8 cellular contexts compared by ENCODE assay signal in the genomic region with DNA sequence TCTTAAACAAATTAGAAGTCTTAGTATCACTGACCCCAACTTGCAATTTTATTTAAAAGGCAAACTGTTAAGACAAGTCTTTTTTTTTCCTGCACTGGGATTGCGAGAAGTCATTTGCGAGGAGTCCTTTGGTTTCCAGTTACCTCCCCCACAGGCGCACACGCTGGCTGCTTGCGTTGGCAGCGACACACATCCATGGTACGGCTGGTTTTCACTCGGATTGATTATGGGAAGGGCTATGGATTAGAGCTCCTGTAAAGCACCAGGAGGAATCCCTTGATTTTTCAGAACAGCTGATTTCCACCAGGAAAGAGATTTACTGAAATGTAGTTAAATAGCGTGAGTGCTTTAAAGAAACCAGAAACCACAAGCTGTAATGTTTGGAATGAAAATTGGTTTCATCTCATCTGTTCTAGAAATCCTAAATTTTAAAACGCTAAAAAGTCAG. TPM values are rescaled to one million over a fixed set of nuclear protein-coding genes. Genes with fewer than 3 reads are reported as not detected.
DNase-seq lines count a peak whose midpoint lies in the region; ATAC-seq and TF ChIP-seq lines count a peak whose summit lies in the region.

No MANE protein-coding gene starts in this region.

- H3K27ac ChIP-seq in coronary artery (no peak overlapping the region), left lung (peak overlapping the region; percentile 51 to 64), thyroid gland (peak overlapping the region in 1 of 3 donors; percentile 41)

- peak overlapping the region; percentile 79 for H3K4me3 ChIP-seq in coronary artery
- peak overlapping the region; percentile 41 to 50 for H3K4me3 ChIP-seq in left lung
- peak overlapping the region in 2 of 3 donors; percentile 38 to 61 for H3K4me3 ChIP-seq in thyroid gland (replicated peaks in 1 of 3)

- DNase-seq in NCI-H69 (lab: John Stamatoyannopoulos, UW): peak; percentile 35
- no peak for DNase-seq in coronary artery (ENCODE audit: low spot score)
- DNase-seq in left lung: peak; percentile 43 to 82
- peak; percentile 22 to 35 for DNase-seq in thyroid gland
- DNase-seq in DMS79 treated with DMSO at 0.1 percent for 48 hours (lab: John Stamatoyannopoulos, UW): no peak
- no peak for DNase-seq in SHP77 treated with DMSO at 0.1 percent for 48 hours (lab: John Stamatoyannopoulos, UW)

- ATAC-seq in GM18909 (IDR thresholded peaks at IDR 0.05; ENCODE audit: poor library complexity, unreplicated experiment) (peak; percentile 22), left lung (peak; percentile 60), HG02798 (IDR thresholded peaks at IDR 0.05; ENCODE audit: poor library complexity, unreplicated experiment) (no peak)

- H3K36me3 ChIP-seq in left lung: no peaks in the 10 kb centered on the region
- no peaks in the 10 kb centered on the region for H3K36me3 ChIP-seq in thyroid gland

- H3K27me3 ChIP-seq in left lung: peaks cover 14 to 41% of the 10 kb centered on the region in 2 donors
- H3K27me3 ChIP-seq in thyroid gland: no peaks in the 10 kb centered on the region

- intact Hi-C loops in left lung (cut with DNase I) (no loop called here), thyroid gland (cut with DNase I) (no loop called here)

- no peak for TF ChIP-seq CTCF in coronary artery (IDR thresholded peaks at IDR 0.05)
- no peak for TF ChIP-seq CTCF in left lung (IDR thresholded peaks at IDR 0.05)
- no peak for TF ChIP-seq CTCF in thyroid gland (IDR thresholded peaks at IDR 0.05)

- H3K4me1 ChIP-seq in left lung (peaks cover 0 to 27% of the 10 kb centered on the region in 2 donors), thyroid gland (peaks cover 5 to 8% of the 10 kb centered on the region in 2 donors)

- no peak for TF ChIP-seq POLR2A in thyroid gland (IDR thresholded peaks at IDR 0.05)

- 2% methylated on average over 10 of the region's 10 CpGs for WGBS in thyroid gland, 2 donors

- no peaks in the 10 kb centered on the region for H3K9me3 ChIP-seq in left lung
- no peaks in the 10 kb centered on the region for H3K9me3 ChIP-seq in thyroid gland

RNA-seq across cellular contexts. Expression of gene SLC1A3, which starts 0.7 kb away (rescaled TPM):
- total RNA-seq in left lung (10 to 100 TPM; 27.5 to 31.7 TPM), thyroid gland (10 to 100 TPM in 3 of 4 donors, 1 to 10 TPM in 1; 9.3 to 17.0 (median 15.4) TPM)

Comparison
In these comparisons a context has a peak if more than half of its experiments do, and no peak if none do; other contexts are left out.
1. DNase-seq: peak in NCI-H69 (single experiment), left lung (2 of 2) and thyroid gland (2 of 2); none in coronary artery (single experiment), DMS79 treated with DMSO at 0.1 percent for 48 hours (single experiment) and SHP77 treated with DMSO at 0.1 percent for 48 hours (single experiment).
2. H3K27ac ChIP-seq: peak in left lung (2 of 2); none in coronary artery (0 of 2).
3. Peak in every context shown above with its lines, with median percentiles within 50 percentile points of each other: H3K4me3 ChIP-seq.